24 cellular contexts compared by ENCODE assay signal in the genomic region with DNA sequence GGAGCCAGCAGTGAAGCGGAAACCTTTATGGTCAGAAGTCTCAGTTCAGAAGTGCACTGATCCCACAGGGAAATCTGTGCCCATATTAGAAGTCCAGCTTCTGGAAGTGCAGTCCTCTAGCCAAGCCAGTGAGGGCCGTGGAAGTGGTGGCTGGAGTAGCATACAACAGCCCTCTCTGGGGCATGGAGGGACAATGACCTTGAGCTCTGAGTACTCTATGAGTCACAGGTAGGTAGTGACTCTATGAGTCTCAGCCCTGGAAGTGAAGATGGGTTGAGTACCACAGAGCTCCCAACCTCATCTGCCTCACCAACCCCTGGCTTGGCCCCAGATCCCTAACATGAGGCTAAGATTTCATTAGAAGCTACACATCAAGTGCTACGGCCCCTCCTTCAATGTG.
"Had no signal": no experiment of that assay in that cellular context is flagged by ENCODE, and none has a peak within 500 bp of the region (broad histone marks: within the 10 kb centered on the region; RNA-seq: fewer than 3 reads in every experiment).

No MANE protein-coding gene starts in this region.

- H3K27ac ChIP-seq: colonic mucosa, dorsolateral prefrontal cortex, esophagus muscularis mucosa, foreskin keratinocyte, heart right ventricle, left lung, lower lobe of right lung had no signal

- H3K9me3 Mint-ChIP-seq: mesothelial cell of epicardium had no signal

- H3K36me3 ChIP-seq: colonic mucosa, esophagus muscularis mucosa, heart right ventricle, left lung, lower lobe of right lung had no signal

- FAIRE-seq: endothelial cell of umbilical vein, frontal cortex, islet of Langerhans, kidney had no signal

- H3K4me3 ChIP-seq: colonic mucosa, dorsolateral prefrontal cortex, esophagus muscularis mucosa, heart right ventricle, left lung, lower lobe of right lung, mucosa of descending colon had no signal

- DNase-seq: colonic mucosa; dermis blood vessel endothelial cell; dorsolateral prefrontal cortex; effector CD4-positive, alpha-beta T cell; effector memory CD4-positive, alpha-beta T cell; foreskin keratinocyte; glutamatergic neuron; head of caudate nucleus; heart right ventricle; hippocampal formation; kidney; kidney glomerular epithelial cell; left cardiac atrium; left lung; left ventricle myocardium superior; lower lobe of right lung; mesenchymal stem cell; mucosa of descending colon; naive B cell had no signal

- H3K36me3 Mint-ChIP-seq: mesothelial cell of epicardium, naive B cell had no signal

- H3K4me1 Mint-ChIP-seq: mesothelial cell of epicardium, naive B cell had no signal

- H3K4me1 ChIP-seq: colonic mucosa, esophagus muscularis mucosa, foreskin keratinocyte, heart right ventricle, left lung, lower lobe of right lung had no signal

- H3K27ac Mint-ChIP-seq: mesothelial cell of epicardium had no signal

- H3K4me3 Mint-ChIP-seq: mesothelial cell of epicardium, naive B cell had no signal

- H3K9me3 ChIP-seq: colonic mucosa, esophagus muscularis mucosa, heart right ventricle, left lung, lower lobe of right lung, mucosa of descending colon had no signal

- ATAC-seq: foreskin keratinocyte, heart right ventricle, left cardiac atrium, left lung, left ventricle myocardium superior, lower lobe of right lung, mucosa of descending colon had no signal

- H3K27me3 ChIP-seq: colonic mucosa, esophagus muscularis mucosa, foreskin keratinocyte, left lung had no signal
